16 cellular contexts compared by ENCODE assay signal in genomic region chr4:143281507-143282169, GRCh38. TPM values are rescaled to one million over a fixed set of nuclear protein-coding genes. Genes with fewer than 3 reads are reported as not detected.
A peak's percentile ranks its signal among the peaks of the same experiment; 100 is the strongest.
DNase-seq lines count a peak whose midpoint lies in the region; ATAC-seq and TF ChIP-seq lines count a peak whose summit lies in the region.
"Had no signal": no experiment of that assay in that cellular context is flagged by ENCODE, and none has a peak within 500 bp of the region (broad histone marks: within the 10 kb centered on the region; RNA-seq: fewer than 3 reads in every experiment).

No MANE protein-coding gene starts in this region.

- no peak overlapping the region for H3K4me3 ChIP-seq in astrocyte of the spinal cord (ENCODE audit: low read depth, low read length)
- H3K4me3 ChIP-seq: coronary artery, ovary had no signal

- H3K4me3 Mint-ChIP-seq in activated naive CD4-positive, alpha-beta T cell treated with anti-CD3 and anti-CD28 coated beads for 36 hours: no peak overlapping the region
- H3K4me3 Mint-ChIP-seq: type B pancreatic cell had no signal

- CTCF ChIA-PET in activated naive CD4-positive, alpha-beta T cell treated with anti-CD3 and anti-CD28 coated beads for 36 hours (lab: Charles Lee): no interaction called here

- in situ Hi-C loops in GM13976 (cut with MboI; ENCODE audit: low sequenced_read_pairs, unreplicated experiment) (no loop called here), astrocyte of the spinal cord (cut with HindIII; ENCODE audit: low sequenced_read_pairs) (no loop called here)

- H3K9me3 Mint-ChIP-seq in activated naive CD4-positive, alpha-beta T cell treated with anti-CD3 and anti-CD28 coated beads for 36 hours: no peaks in the 10 kb centered on the region
- H3K9me3 Mint-ChIP-seq: type B pancreatic cell had no signal

- H3K27ac Mint-ChIP-seq in activated naive CD4-positive, alpha-beta T cell treated with anti-CD3 and anti-CD28 coated beads for 36 hours: no peak overlapping the region

- intact Hi-C loops in activated naive CD4-positive, alpha-beta T cell treated with anti-CD3 and anti-CD28 coated beads for 36 hours (cut with micrococcal nuclease): no loop called here

- peaks cover 2% of the 10 kb centered on the region for H3K27me3 Mint-ChIP-seq in activated naive CD4-positive, alpha-beta T cell treated with anti-CD3 and anti-CD28 coated beads for 36 hours (ENCODE audit: low read depth)
- H3K27me3 Mint-ChIP-seq: type B pancreatic cell had no signal

- peak; percentile 67 for ATAC-seq in GM19463 (IDR thresholded peaks at IDR 0.05; ENCODE audit: unreplicated experiment)
- peak; percentile 50 for ATAC-seq in HG03103 (IDR thresholded peaks at IDR 0.05; ENCODE audit: low read depth, unreplicated experiment)

- H3K36me3 Mint-ChIP-seq in activated naive CD4-positive, alpha-beta T cell treated with anti-CD3 and anti-CD28 coated beads for 36 hours (ENCODE audit: low read depth): no peaks in the 10 kb centered on the region
- H3K36me3 Mint-ChIP-seq: type B pancreatic cell had no signal

- DNase-seq in GM13976 (ENCODE audit: low spot score) (peak; percentile 30), astrocyte of the spinal cord (ENCODE audit: low read depth, low spot score) (peak; percentile 21), NOMO-1 (lab: John Stamatoyannopoulos, UW; ENCODE audit: unreplicated experiment in 2 of 2) (no peak)
- DNase-seq in effector CD4-positive, alpha-beta T cell: no peak
- no peak for DNase-seq in activated CD8-positive, alpha-beta memory T cell treated with anti-CD3 and anti-CD28 coated beads, Interleukin-2, amount 50 U/mL, for 48 hours
- no peak for DNase-seq in activated naive CD4-positive, alpha-beta T cell treated with anti-CD3 and anti-CD28 coated beads for 36 hours
- DNase-seq: activated CD4-positive, CD25-positive, alpha-beta regulatory T cell; activated T-cell treated with anti-CD3 and anti-CD28 coated beads, Interleukin-2, amount 50 U/mL, for 1 hour; mesendoderm; NCI-H2171 treated with DMSO at 0.1 percent for 48 hours; OCI-M1; ovary had no signal

- no peaks in the 10 kb centered on the region for H3K4me1 Mint-ChIP-seq in activated naive CD4-positive, alpha-beta T cell treated with anti-CD3 and anti-CD28 coated beads for 36 hours (ENCODE audit: low read depth)

- TF ChIP-seq CTCF in GM13976 (IDR thresholded peaks at IDR 0.05; ENCODE audit: borderline replicate concordance, control extremely low read depth, extremely low read depth, insufficient read depth, missing control alignments) (no peak), astrocyte of the spinal cord (IDR thresholded peaks at IDR 0.05; ENCODE audit: low read depth, low read length) (no peak)

RNA-seq across cellular contexts. Expression of gene GAB1, which starts 55.0 kb away (rescaled TPM):
- under 1 TPM; 0.12 to 0.29 TPM for total RNA-seq in activated naive CD4-positive, alpha-beta T cell treated with anti-CD3 and anti-CD28 coated beads for 36 hours

Comparison
In these comparisons a context has a peak if more than half of its experiments do, and no peak if none do; other contexts are left out.
1. DNase-seq: peak in GM13976 (single experiment) and astrocyte of the spinal cord (single experiment); none in effector CD4-positive, alpha-beta T cell (single experiment), activated CD8-positive, alpha-beta memory T cell treated with anti-CD3 and anti-CD28 coated beads, Interleukin-2, amount 50 U/mL, for 48 hours (single experiment), NOMO-1 (0 of 2) and activated naive CD4-positive, alpha-beta T cell treated with anti-CD3 and anti-CD28 coated beads for 36 hours (single experiment).